Comparison of ENCODE assay signal across 35 cellular contexts in genomic region chr18:59286341-59286740, GRCh38. TPM values are rescaled to one million over a fixed set of nuclear protein-coding genes. Genes with fewer than 3 reads are reported as not detected.
"Had no signal": no experiment of that assay in that cellular context is flagged by ENCODE, and none has a peak within 500 bp of the region (broad histone marks: within the 10 kb centered on the region; RNA-seq: fewer than 3 reads in every experiment).

No MANE protein-coding gene starts in this region.

- H3K36me3 Mint-ChIP-seq: immature natural killer cell, mesothelial cell of epicardium had no signal

- H3K9me3 ChIP-seq: colonic mucosa, gastrocnemius medialis, heart right ventricle, left lung, lower lobe of right lung, mucosa of descending colon had no signal

- H3K9me3 Mint-ChIP-seq: dendritic cell treated with granulocyte-macrophage colony-stimulating factor and Interleukin-4, amounts not matched to agents 40 ng/mL and 50 ng/mL, for 4 days; effector memory CD8-positive, alpha-beta T cell; endodermal cell; mesothelial cell of epicardium had no signal

- DNase-seq: cerebellar nuclear complex; colonic mucosa; cortex of kidney; effector memory CD8-positive, alpha-beta T cell; endodermal cell; erythroblast; foreskin fibroblast; foreskin melanocyte; gastrocnemius medialis; glutamatergic neuron; head of caudate nucleus; heart right ventricle; hypothalamus; immature natural killer cell; islet precursor cell; kidney; kidney glomerular epithelial cell; left cardiac atrium; left lung; left ventricle myocardium superior; lower lobe of right lung; mesenchymal stem cell; mucosa of descending colon had no signal

- H3K27ac ChIP-seq: colonic mucosa, epithelial cell of prostate, gastrocnemius medialis, heart right ventricle, hepatocyte, left lung, lower lobe of right lung had no signal

- H3K79me2 ChIP-seq: hepatocyte had no signal

- ATAC-seq: effector memory CD8-positive, alpha-beta T cell; esophagus mucosa; gastrocnemius medialis; heart right ventricle; left cardiac atrium; left lung; left ventricle myocardium superior; lower lobe of right lung; mucosa of descending colon had no signal

- H3K27ac Mint-ChIP-seq: dendritic cell treated with granulocyte-macrophage colony-stimulating factor and Interleukin-4, amounts not matched to agents 40 ng/mL and 50 ng/mL, for 4 days; effector memory CD8-positive, alpha-beta T cell; endodermal cell; immature natural killer cell; mesothelial cell of epicardium had no signal

- H3K4me2 ChIP-seq: hepatocyte had no signal

- H3K4me3 ChIP-seq: colonic mucosa, gastrocnemius medialis, heart right ventricle, hepatocyte, left lung, lower lobe of right lung, mucosa of descending colon had no signal

- H3K4me1 ChIP-seq: colonic mucosa, gastrocnemius medialis, heart right ventricle, left lung, lower lobe of right lung had no signal

- H2AFZ ChIP-seq: hepatocyte had no signal

- H3K4me3 Mint-ChIP-seq: dendritic cell treated with granulocyte-macrophage colony-stimulating factor and Interleukin-4, amounts not matched to agents 40 ng/mL and 50 ng/mL, for 4 days; effector memory CD8-positive, alpha-beta T cell; endodermal cell; immature natural killer cell; mesothelial cell of epicardium had no signal

- H3K4me1 Mint-ChIP-seq: endodermal cell, immature natural killer cell, mesothelial cell of epicardium had no signal

- H3K36me3 ChIP-seq: colonic mucosa, gastrocnemius medialis, heart right ventricle, left lung, lower lobe of right lung had no signal

RNA-seq across cellular contexts. Expression of gene RAX, which starts 13.1 kb away (rescaled TPM):
- total RNA-seq: chondrocyte, colonic mucosa, dermis microvascular lymphatic vessel endothelial cell, esophagus mucosa, gastrocnemius medialis, glomerular endothelial cell, heart right ventricle, hepatocyte, kidney, left cardiac atrium, left lung, left ventricle myocardium superior, lower lobe of right lung, lung microvascular endothelial cell, mesenteric fat pad, mesothelial cell of epicardium, mucosa of descending colon, myocyte had no signal
- polyA plus RNA-seq: heart right ventricle, hepatocyte, immature natural killer cell had no signal

RNA-seq across cellular contexts. Expression of gene CPLX4, which starts 32.1 kb away (rescaled TPM):
- total RNA-seq: chondrocyte, colonic mucosa, dermis microvascular lymphatic vessel endothelial cell, endodermal cell, esophagus mucosa, gastrocnemius medialis, glomerular endothelial cell, hepatocyte, kidney, left cardiac atrium, left lung, left ventricle myocardium superior, lower leg skin, lower lobe of right lung, lung microvascular endothelial cell, mesenteric fat pad, mesothelial cell of epicardium, mucosa of descending colon, myocyte had no signal
- polyA plus RNA-seq: heart right ventricle, hepatocyte, immature natural killer cell had no signal
